1 cellular context compared by ENCODE assay signal in the genomic region with DNA sequence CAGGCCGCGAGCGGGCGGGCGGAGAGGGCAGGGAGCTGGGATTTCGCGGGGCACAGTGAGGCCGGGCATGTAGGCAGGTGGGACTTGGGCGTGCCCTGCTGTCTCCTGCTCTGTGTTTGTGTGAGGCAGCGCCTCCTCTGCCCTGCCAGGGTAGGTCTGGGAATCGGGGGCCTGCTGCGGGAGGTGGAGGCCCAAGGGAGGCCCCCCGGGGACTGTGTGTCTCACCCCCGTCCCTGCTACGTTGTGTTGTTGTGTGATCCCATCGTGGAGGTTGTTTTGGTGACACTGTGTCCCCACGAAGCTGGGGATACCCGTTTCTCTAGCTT.
TF ChIP-seq lines count a peak whose summit lies in the region.

No MANE protein-coding gene starts in this region.

TF ChIP-seq in HEK293, 187 proteins besides CTCF, POLR2A, EP300 and RAD21 (continued from another document):
- TF ChIP-seq PRDM2 (tag by site-specific recombination; IDR thresholded peaks at IDR 0.05; ENCODE audit: borderline replicate concordance) (no peak), OVOL3 (tag by site-specific recombination; IDR thresholded peaks at IDR 0.05) (no peak), GLIS2 (tag by site-specific recombination; IDR thresholded peaks at IDR 0.05) (peak; percentile 35; the same call in 1 of the 2 replicates)
